Comparison of ENCODE assay signal across 12 cellular contexts in the genomic region with DNA sequence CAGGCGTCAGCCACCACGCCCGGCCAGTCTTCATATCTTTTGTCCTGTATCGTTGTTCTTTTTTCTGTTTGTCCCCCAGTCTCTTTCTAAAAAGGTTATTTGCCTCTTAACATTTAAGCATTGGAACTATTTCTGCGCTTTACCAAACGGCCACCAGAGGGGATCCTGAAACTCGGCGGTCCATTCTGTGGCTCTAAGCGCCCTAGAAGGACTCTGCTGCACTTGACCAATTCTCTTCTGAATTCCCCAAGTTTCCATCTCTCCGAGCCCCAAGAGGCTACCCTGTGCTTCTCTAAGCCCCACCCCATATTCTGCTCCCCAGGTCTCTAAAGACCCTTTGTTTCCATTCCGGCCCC. TPM values are rescaled to one million over a fixed set of nuclear protein-coding genes. Genes with fewer than 3 reads are reported as not detected.
DNase-seq lines count a peak whose midpoint lies in the region; ATAC-seq and TF ChIP-seq lines count a peak whose summit lies in the region.
"Had no signal": no experiment of that assay in that cellular context is flagged by ENCODE, and none has a peak within 500 bp of the region (broad histone marks: within the 10 kb centered on the region; RNA-seq: fewer than 3 reads in every experiment).

No MANE protein-coding gene starts in this region.

- no peaks in the 10 kb centered on the region for H3K36me3 Mint-ChIP-seq in activated T-helper 2 cell treated with anti-CD3 and anti-CD28 coated beads, Interferon-gamma antibody, Interleukin-2, Interleukin-4, amounts not matched to agents 10 μg/mL and 5 μg/mL and 100 μg/mL, durations not matched to agents 14 hours and 24 hours and 36 hours (ENCODE audit: low read depth)

- no peaks in the 10 kb centered on the region for H3K79me2 ChIP-seq in PC-9 (ENCODE audit: low read depth)

- H3K4me1 Mint-ChIP-seq in activated T-helper 2 cell treated with anti-CD3 and anti-CD28 coated beads, Interferon-gamma antibody, Interleukin-2, Interleukin-4, amounts not matched to agents 10 μg/mL and 5 μg/mL and 100 μg/mL, durations not matched to agents 14 hours and 24 hours and 36 hours (ENCODE audit: low read depth), result no peaks in the 10 kb centered on the region

- CTCF ChIA-PET in PC-9 (lab: Charles Lee), result no interaction called here

- peaks cover 42% of the 10 kb centered on the region; the same call in 1 of the 2 replicates for H3K27me3 ChIP-seq in PC-9 (ENCODE audit: insufficient read depth, low read depth)
- H3K27me3 ChIP-seq in iPS-20b (ENCODE audit: insufficient read depth, low read length), result peaks cover 38% of the 10 kb centered on the region
- peaks cover 35% of the 10 kb centered on the region for H3K27me3 ChIP-seq in transverse colon
- H3K27me3 ChIP-seq in heart left ventricle, result peaks cover 6 to 44% (median 22%) of the 10 kb centered on the region in 9 donors

- H3K4me3 ChIP-seq in PC-9 (no peak overlapping the region), iPS-20b (ENCODE audit: low read length) (peak overlapping the region; percentile 81), transverse colon (peak overlapping the region in 1 of 4 donors; percentile 35), heart left ventricle (peak overlapping the region in 2 of 12 donors; percentile 10 to 11)
- H3K4me3 ChIP-seq: BLaER1 had no signal

- H3K27ac Mint-ChIP-seq in activated T-helper 2 cell treated with anti-CD3 and anti-CD28 coated beads, Interferon-gamma antibody, Interleukin-2, Interleukin-4, amounts not matched to agents 10 μg/mL and 5 μg/mL and 100 μg/mL, durations not matched to agents 14 hours and 24 hours and 36 hours, result no peak overlapping the region

- no peak for TF ChIP-seq POLR2A in transverse colon (IDR thresholded peaks at IDR 0.05)
- TF ChIP-seq POLR2A in heart left ventricle (IDR thresholded peaks at IDR 0.05), result no peak

- intact Hi-C loops in PC-9 (cut with micrococcal nuclease; ENCODE audit: unreplicated experiment), result no loop called here
- intact Hi-C loops in transverse colon (cut with DNase I; ENCODE audit: low total_unique reads), result no loop called here
- intact Hi-C loops in heart left ventricle (cut with DNase I), result loop anchor here in 1 of 10 donors (1.0 kb wide), 1 partner anchor 9 kb away; no protein-coding TSS in a partner anchor
- intact Hi-C loops in activated T-helper 2 cell treated with anti-CD3 and anti-CD28 coated beads, Interferon-gamma antibody, Interleukin-2, Interleukin-4, amounts not matched to agents 10 μg/mL and 5 μg/mL and 100 μg/mL, durations not matched to agents 14 hours and 24 hours and 36 hours (cut with micrococcal nuclease), result no loop called here

- ATAC-seq in GM21737 (IDR thresholded peaks at IDR 0.05; ENCODE audit: unreplicated experiment) (no peak), heart left ventricle (no peak)

- H4K20me1 ChIP-seq in PC-9 (ENCODE audit: insufficient read depth), result no peaks in the 10 kb centered on the region
- H4K20me1 ChIP-seq: BLaER1 had no signal

- in situ Hi-C loops in transverse colon (cut with MboI; ENCODE audit: low pct_ligation_motif_present in 1 of 4, low pct_unique_long_range_greater_than_20kb in 1 of 4, low sequenced_read_pairs in 3 of 4), result no loop called here

- H3K27ac ChIP-seq in PC-9, result no peak overlapping the region
- H3K27ac ChIP-seq in iPS-20b (ENCODE audit: low read length), result no peak overlapping the region
- H3K27ac ChIP-seq in transverse colon, result no peak overlapping the region
- H3K27ac ChIP-seq in heart left ventricle, result no peak overlapping the region
- H3K27ac ChIP-seq: BLaER1, HL-60 had no signal

- H3K9me2 ChIP-seq in PC-9 (ENCODE audit: insufficient read depth), result no peaks in the 10 kb centered on the region

- peak; percentile 37; the same call in 1 of the 2 replicates for TF ChIP-seq CTCF in PC-9 (conservative IDR thresholded peaks at IDR 0.05)
- TF ChIP-seq CTCF in transverse colon (IDR thresholded peaks at IDR 0.05), result peak in 3 of 5 experiments; percentile 24 to 33 (median 27)
- TF ChIP-seq CTCF in heart left ventricle (IDR thresholded peaks at IDR 0.05), result peak in 5 of 12 donors; percentile 6 to 21 (median 11)

- no peak overlapping the region for H3K9ac ChIP-seq in iPS-20b (ENCODE audit: low read depth, low read length)
- H3K9ac ChIP-seq: BLaER1 had no signal

- H3K4me2 ChIP-seq in PC-9, result no peak overlapping the region
- H3K4me2 ChIP-seq: BLaER1 had no signal

- DNase-seq in NCI-H524 (lab: John Stamatoyannopoulos, UW) (peak; percentile 31 to 55), NCI-H524 treated with DMSO at 0.1 percent for 48 hours (lab: John Stamatoyannopoulos, UW) (no peak), PC-9 (no peak), transverse colon (peak; percentile 13), heart left ventricle (no peak)
- no peak for DNase-seq in activated T-helper 2 cell treated with anti-CD3 and anti-CD28 coated beads, Interferon-gamma antibody, Interleukin-2, Interleukin-4, amounts not matched to agents 10 μg/mL and 5 μg/mL and 100 μg/mL, durations not matched to agents 14 hours and 24 hours and 36 hours (ENCODE audit: low spot score)

- H3K4me1 ChIP-seq in PC-9 (replicated peaks; ENCODE audit: insufficient read depth) (no peaks in the 10 kb centered on the region), iPS-20b (ENCODE audit: insufficient read depth, low read length) (no peaks in the 10 kb centered on the region), transverse colon (peaks cover 0 to 11% (median 7%) of the 10 kb centered on the region in 4 donors), heart left ventricle (peaks cover 0 to 7% (median 0%) of the 10 kb centered on the region in 12 donors)

- H3K36me3 ChIP-seq in PC-9 (ENCODE audit: low read depth), result no peaks in the 10 kb centered on the region
- no peaks in the 10 kb centered on the region for H3K36me3 ChIP-seq in iPS-20b (ENCODE audit: insufficient read depth, low read depth, low read length)
- H3K36me3 ChIP-seq in transverse colon, result no peaks in the 10 kb centered on the region
- H3K36me3 ChIP-seq in heart left ventricle, result no peaks in the 10 kb centered on the region
- H3K36me3 ChIP-seq: BLaER1 had no signal

- no peak overlapping the region for H3K4me3 Mint-ChIP-seq in activated T-helper 2 cell treated with anti-CD3 and anti-CD28 coated beads, Interferon-gamma antibody, Interleukin-2, Interleukin-4, amounts not matched to agents 10 μg/mL and 5 μg/mL and 100 μg/mL, durations not matched to agents 14 hours and 24 hours and 36 hours (ENCODE audit: low read depth)

- no peaks in the 10 kb centered on the region for H3F3A ChIP-seq in PC-9 (ENCODE audit: insufficient read depth, low read depth)

- H3K27me3 Mint-ChIP-seq in activated T-helper 2 cell treated with anti-CD3 and anti-CD28 coated beads, Interferon-gamma antibody, Interleukin-2, Interleukin-4, amounts not matched to agents 10 μg/mL and 5 μg/mL and 100 μg/mL, durations not matched to agents 14 hours and 24 hours and 36 hours (ENCODE audit: low read depth), result peaks cover 19% of the 10 kb centered on the region

- H2AFZ ChIP-seq in PC-9, result no peak overlapping the region

- H3K9me3 Mint-ChIP-seq in activated T-helper 2 cell treated with anti-CD3 and anti-CD28 coated beads, Interferon-gamma antibody, Interleukin-2, Interleukin-4, amounts not matched to agents 10 μg/mL and 5 μg/mL and 100 μg/mL, durations not matched to agents 14 hours and 24 hours and 36 hours, result no peaks in the 10 kb centered on the region

- 13 to 14% methylated on average over 11 of the region's 11 CpGs for WGBS in transverse colon (ENCODE audit: low coverage in 1 of 2), 2 donors
- 18 to 29% (median 24%) methylated on average over 11 of the region's 11 CpGs for WGBS in heart left ventricle, 4 donors

- BruUV-seq in PC-9 (replicated peaks; lab: Mats Ljungman, UMichigan), result no TSS peak

- TF ChIP-seq EP300 in transverse colon (IDR thresholded peaks at IDR 0.05; ENCODE audit: low read depth), result no peak

- H3K9me3 ChIP-seq in PC-9 (ENCODE audit: insufficient read depth, low read depth), result no peaks in the 10 kb centered on the region
- H3K9me3 ChIP-seq in iPS-20b (ENCODE audit: insufficient read depth, low read depth, low read length), result no peaks in the 10 kb centered on the region
- no peaks in the 10 kb centered on the region for H3K9me3 ChIP-seq in transverse colon
- no peaks in the 10 kb centered on the region for H3K9me3 ChIP-seq in heart left ventricle

- POLR2A ChIA-PET in PC-9 (lab: Charles Lee; ENCODE audit: unreplicated experiment), result no interaction called here

RNA-seq across cellular contexts. Expression of a gene that starts 33.1 kb away (rescaled TPM):
- not detected in 2 replicates for total RNA-seq in PC-9 (2021)
- not detected for total RNA-seq in transverse colon
- total RNA-seq in heart left ventricle, result not detected
- polyA plus RNA-seq in heart left ventricle, result under 1 TPM in 1 of 2 donors, not detected in 1; 0.11 TPM
- not detected in 2 replicates for total RNA-seq in activated T-helper 2 cell treated with anti-CD3 and anti-CD28 coated beads, Interferon-gamma antibody, Interleukin-2, Interleukin-4, amounts not matched to agents 10 μg/mL and 5 μg/mL and 100 μg/mL, durations not matched to agents 14 hours and 24 hours and 36 hours
- total RNA-seq: subcutaneous adipose tissue had no signal
- polyA plus RNA-seq: liver had no signal

Comparison
In these comparisons a context has a peak if more than half of its experiments do, and no peak if none do; other contexts are left out.
1. DNase-seq: peak in NCI-H524 (2 of 2) and transverse colon (single experiment); none in NCI-H524 treated with DMSO at 0.1 percent for 48 hours (single experiment), PC-9 (0 of 2), heart left ventricle (0 of 5) and activated T-helper 2 cell treated with anti-CD3 and anti-CD28 coated beads, Interferon-gamma antibody, Interleukin-2, Interleukin-4, amounts not matched to agents 10 μg/mL and 5 μg/mL and 100 μg/mL, durations not matched to agents 14 hours and 24 hours and 36 hours (single experiment).